Comparison of ENCODE assay signal across 18 cellular contexts in genomic region chr3:173700336-173700735, GRCh38.
DNase-seq lines count a peak whose midpoint lies in the region; ATAC-seq and TF ChIP-seq lines count a peak whose summit lies in the region.
"Had no signal": no experiment of that assay in that cellular context is flagged by ENCODE, and none has a peak within 500 bp of the region (broad histone marks: within the 10 kb centered on the region; RNA-seq: fewer than 3 reads in every experiment).

No MANE protein-coding gene starts in this region.

- H4K20me1 ChIP-seq in neural progenitor cell (ENCODE audit: low read depth) (no peaks in the 10 kb centered on the region), MM.1S (ENCODE audit: insufficient read depth, low read length) (no peaks in the 10 kb centered on the region)
- H4K20me1 ChIP-seq: BLaER1 treated with 17β-estradiol and CSF1 and Interleukin-3, amounts not matched to agents 10 nM and 100 nM had no signal

- ATAC-seq in WTC11 = no peak
- ATAC-seq: A549; CD8-positive, alpha-beta T cell had no signal

- TF ChIP-seq CTCF in WTC11 (IDR thresholded peaks at IDR 0.05) (no peak), neural progenitor cell (IDR thresholded peaks at IDR 0.05) (no peak), MM.1S (IDR thresholded peaks at IDR 0.05; ENCODE audit: low read length) (no peak)

- no peak overlapping the region for H3K9ac ChIP-seq in HUES6 (ENCODE audit: low read length)
- H3K9ac ChIP-seq in neural progenitor cell = no peak overlapping the region
- no peak overlapping the region for H3K9ac ChIP-seq in MM.1S (ENCODE audit: low read length)
- H3K9ac ChIP-seq: BLaER1 treated with 17β-estradiol and CSF1 and Interleukin-3, amounts not matched to agents 10 nM and 100 nM had no signal

- H3K27me3 ChIP-seq in HUES6 (ENCODE audit: control insufficient read depth, insufficient read depth, low read length) (no peaks in the 10 kb centered on the region), neural progenitor cell (no peaks in the 10 kb centered on the region), MM.1S (replicated peaks; ENCODE audit: insufficient read depth, low read length) (no peaks in the 10 kb centered on the region)
- H3K27me3 ChIP-seq: BLaER1 treated with 17β-estradiol and CSF1 and Interleukin-3, amounts not matched to agents 10 nM and 100 nM had no signal

- H3K27me3 Mint-ChIP-seq in WTC11 (ENCODE audit: low read depth) (no peaks in the 10 kb centered on the region; the same call in 1 of the 2 replicates), neural progenitor cell (ENCODE audit: insufficient read depth, low read depth) (no peaks in the 10 kb centered on the region)
- H3K27me3 Mint-ChIP-seq: B cell; CD4-positive, alpha-beta T cell had no signal

- H2AFZ ChIP-seq in neural progenitor cell (replicated peaks) = no peak overlapping the region
- H2AFZ ChIP-seq in MM.1S (ENCODE audit: low read length) = no peak overlapping the region

- DNase-seq in COLO829 (ENCODE audit: low spot score) (peak; percentile 57), WTC11 (ENCODE audit: low spot score) (no peak), neural progenitor cell (ENCODE audit: low spot score) (no peak), hypothalamus (lab: John Stamatoyannopoulos, UW) (no peak), NCI-H524 treated with DMSO at 0.1 percent for 48 hours (lab: John Stamatoyannopoulos, UW) (no peak), MM.1S (no peak)
- DNase-seq: AML-193; CD4-positive, alpha-beta T cell; CD8-positive, alpha-beta T cell; COR-L47; DMS79 treated with DMSO at 0.1 percent for 48 hours; GF-D8 had no signal

- H3K4me3 Mint-ChIP-seq in WTC11 (no peak overlapping the region), neural progenitor cell (no peak overlapping the region)
- H3K4me3 Mint-ChIP-seq: B cell; CD4-positive, alpha-beta T cell; CD8-positive, alpha-beta T cell had no signal

- POLR2A ChIA-PET in WTC11 (lab: Charles Lee) = no interaction called here

- H3K4me1 Mint-ChIP-seq in WTC11 = peaks cover 36% of the 10 kb centered on the region
- H3K4me1 Mint-ChIP-seq in neural progenitor cell = peaks cover 22% of the 10 kb centered on the region
- H3K4me1 Mint-ChIP-seq: B cell had no signal

- H3K9me3 ChIP-seq in HUES6 (ENCODE audit: control insufficient read depth, insufficient read depth, low read depth, low read length) (peaks cover 9% of the 10 kb centered on the region), neural progenitor cell (ENCODE audit: low read depth) (no peaks in the 10 kb centered on the region), MM.1S (replicated peaks; ENCODE audit: insufficient read depth, low read length) (no peaks in the 10 kb centered on the region)
- H3K9me3 ChIP-seq: A549 had no signal

- H3K4me3 ChIP-seq in HUES6 (ENCODE audit: low read depth, low read length) = no peak overlapping the region
- H3K4me3 ChIP-seq in neural progenitor cell = no peak overlapping the region
- no peak overlapping the region for H3K4me3 ChIP-seq in MM.1S (ENCODE audit: low read length)
- H3K4me3 ChIP-seq: A549; BLaER1 treated with 17β-estradiol and CSF1 and Interleukin-3, amounts not matched to agents 10 nM and 100 nM had no signal

- no peak overlapping the region for H3K4me2 ChIP-seq in neural progenitor cell
- H3K4me2 ChIP-seq in MM.1S (ENCODE audit: low read depth, low read length) = no peak overlapping the region
- H3K4me2 ChIP-seq: A549; BLaER1 treated with 17β-estradiol and CSF1 and Interleukin-3, amounts not matched to agents 10 nM and 100 nM had no signal

- peak overlapping the region; percentile 79 for H3K27ac Mint-ChIP-seq in WTC11
- no peak overlapping the region for H3K27ac Mint-ChIP-seq in neural progenitor cell
- H3K27ac Mint-ChIP-seq: B cell; CD4-positive, alpha-beta T cell; CD8-positive, alpha-beta T cell had no signal

- no peaks in the 10 kb centered on the region for H3K9me2 ChIP-seq in MM.1S (replicated peaks; ENCODE audit: insufficient read depth, low read length)

- H3F3A ChIP-seq in neural progenitor cell (ENCODE audit: low read depth) = no peaks in the 10 kb centered on the region
- no peaks in the 10 kb centered on the region for H3F3A ChIP-seq in MM.1S (ENCODE audit: insufficient read depth, low read length)

- peaks cover 16% of the 10 kb centered on the region for H3K36me3 Mint-ChIP-seq in WTC11
- H3K36me3 Mint-ChIP-seq in neural progenitor cell = peaks cover 3% of the 10 kb centered on the region
- H3K36me3 Mint-ChIP-seq: CD8-positive, alpha-beta T cell had no signal

- H3K79me2 ChIP-seq in neural progenitor cell (ENCODE audit: low read depth) = no peaks in the 10 kb centered on the region
- no peaks in the 10 kb centered on the region for H3K79me2 ChIP-seq in MM.1S (ENCODE audit: low read length)

- H3K36me3 ChIP-seq in HUES6 (ENCODE audit: control insufficient read depth, insufficient read depth, low read length) (no peaks in the 10 kb centered on the region), neural progenitor cell (no peaks in the 10 kb centered on the region), MM.1S (replicated peaks; ENCODE audit: insufficient read depth, low read length) (no peaks in the 10 kb centered on the region)
- H3K36me3 ChIP-seq: BLaER1 treated with 17β-estradiol and CSF1 and Interleukin-3, amounts not matched to agents 10 nM and 100 nM had no signal

- 0 out of 2 replicates have a peak overlapping the region, but pooled peaks have one; percentile 60 for H3K27ac ChIP-seq in HUES6 (ENCODE audit: low read depth, low read length)
- H3K27ac ChIP-seq in neural progenitor cell = peak overlapping the region; percentile 88
- H3K27ac ChIP-seq in MM.1S (ENCODE audit: low read length) = no peak overlapping the region
- H3K27ac ChIP-seq: 22Rv1; A549; BLaER1 treated with 17β-estradiol and CSF1 and Interleukin-3, amounts not matched to agents 10 nM and 100 nM; C4-2B had no signal

- H3K9me3 Mint-ChIP-seq in WTC11 (peaks cover 12% of the 10 kb centered on the region), neural progenitor cell (peaks cover 10% of the 10 kb centered on the region)
- H3K9me3 Mint-ChIP-seq: CD4-positive, alpha-beta T cell had no signal

- H3K4me1 ChIP-seq in HUES6 (ENCODE audit: control insufficient read depth, insufficient read depth, low read length) = peaks cover 18% of the 10 kb centered on the region
- H3K4me1 ChIP-seq in neural progenitor cell = peaks cover 33% of the 10 kb centered on the region
- H3K4me1 ChIP-seq in MM.1S (ENCODE audit: low read length) = no peaks in the 10 kb centered on the region
- H3K4me1 ChIP-seq: A549; BLaER1 treated with 17β-estradiol and CSF1 and Interleukin-3, amounts not matched to agents 10 nM and 100 nM had no signal

- CTCF ChIA-PET in WTC11 (lab: Charles Lee) = no interaction called here

TF ChIP-seq in WTC11, 78 proteins besides CTCF, POLR2A, EP300 and RAD21 (continues in another document):
- TF ChIP-seq ZBTB43 (CRISPR knock-in tag; IDR thresholded peaks at IDR 0.05) (no peak), FOXP1 (CRISPR knock-in tag; IDR thresholded peaks at IDR 0.05; ENCODE audit: borderline replicate concordance) (no peak), FOXJ3 (CRISPR knock-in tag; IDR thresholded peaks at IDR 0.05; ENCODE audit: borderline replicate concordance) (no peak), FOXK1 (CRISPR knock-in tag; IDR thresholded peaks at IDR 0.05) (no peak), ZNF532 (CRISPR knock-in tag; IDR thresholded peaks at IDR 0.05; ENCODE audit: borderline replicate concordance) (no peak), PRRX2 (CRISPR knock-in tag; IDR thresholded peaks at IDR 0.05) (no peak)
